Comparison of ENCODE assay signal across 17 cellular contexts in genomic region chr3:4703054-4703480, GRCh38.
DNase-seq lines count a peak whose midpoint lies in the region; ATAC-seq and TF ChIP-seq lines count a peak whose summit lies in the region.
"Had no signal": no experiment of that assay in that cellular context is flagged by ENCODE, and none has a peak within 500 bp of the region (broad histone marks: within the 10 kb centered on the region; RNA-seq: fewer than 3 reads in every experiment).

No MANE protein-coding gene starts in this region.

- TF ChIP-seq CTCF in endothelial cell (IDR thresholded peaks at IDR 0.05; ENCODE audit: unreplicated experiment) (no peak), right lobe of liver (IDR thresholded peaks at IDR 0.05) (no peak), stomach (IDR thresholded peaks at IDR 0.05) (no peak)

- H3K36me3 ChIP-seq in right lobe of liver (no peaks in the 10 kb centered on the region), stomach (peaks cover 6 to 91% (median 81%) of the 10 kb centered on the region in 4 donors)
- H3K36me3 ChIP-seq: gastrocnemius medialis, MG63 had no signal

- H3K4me1 ChIP-seq in right lobe of liver (peaks cover 0 to 12% (median 0%) of the 10 kb centered on the region in 4 donors), stomach (peaks cover 0 to 7% (median 2%) of the 10 kb centered on the region in 4 donors)
- H3K4me1 ChIP-seq: A549, gastrocnemius medialis, psoas muscle had no signal

- no peaks in the 10 kb centered on the region for H3K27me3 Mint-ChIP-seq in activated T-cell treated with anti-CD3 and anti-CD28 coated beads, Interleukin-2, amount 50 U/mL, for 24 hours
- peaks cover 2% of the 10 kb centered on the region for H3K27me3 Mint-ChIP-seq in endothelial cell (ENCODE audit: unreplicated experiment)

- H3K9me3 ChIP-seq in right lobe of liver (no peaks in the 10 kb centered on the region), stomach (no peaks in the 10 kb centered on the region)
- H3K9me3 ChIP-seq: A549, gastrocnemius medialis, MG63, psoas muscle had no signal

- no peak for DNase-seq in activated T-cell treated with anti-CD3 and anti-CD28 coated beads, Interleukin-2, amount 50 U/mL, for 24 hours
- DNase-seq in activated T-cell treated with anti-CD3 and anti-CD28 coated beads, Interleukin-2, amount 50 U/mL, for 48 hours: no peak
- DNase-seq in endothelial cell (ENCODE audit: low spot score) (no peak), right lobe of liver (no peak), stomach (no peak), kidney tubule cell (ENCODE audit: low spot score) (no peak), NOMO-1 treated with DMSO at 0.1 percent for 48 hours (lab: John Stamatoyannopoulos, UW; ENCODE audit: unreplicated experiment) (no peak), NCI-H510A treated with DMSO at 0.1 percent for 48 hours (lab: John Stamatoyannopoulos, UW) (no peak)
- DNase-seq: activated CD4-positive, CD25-positive, alpha-beta regulatory T cell; gastrocnemius medialis; immature natural killer cell; MG63; NCI-H2029 treated with DMSO at 0.1 percent for 48 hours; psoas muscle; stimulated activated CD4-positive, alpha-beta T cell treated with anti-CD3 and anti-CD28 coated beads, Interleukin-1b, Interleukin-23, amount 100 ng/mL, for 48 hours; stimulated activated CD8-positive, alpha-beta memory T cell treated with anti-CD3 and anti-CD28 coated beads, Interleukin-4, amount 100 ng/mL, for 48 hours had no signal

- TF ChIP-seq POLR2A in right lobe of liver (IDR thresholded peaks at IDR 0.05) (no peak), stomach (IDR thresholded peaks at IDR 0.05) (no peak)

- intact Hi-C loops in right lobe of liver (cut with DNase I) (loop anchor here in 1 of 2 donors (10.0 kb wide), 1 partner anchor 352 kb away; no protein-coding TSS in a partner anchor), stomach (cut with DNase I; ENCODE audit: low total_unique reads) (loop anchor here (10.0 kb wide), 1 partner anchor 352 kb away; no protein-coding TSS in a partner anchor)

- H3K4me3 ChIP-seq in right lobe of liver: no peak overlapping the region
- no peak overlapping the region for H3K4me3 ChIP-seq in stomach
- H3K4me3 ChIP-seq: A549, gastrocnemius medialis, MG63, psoas muscle had no signal

- 40% methylated on average over 3 of the region's 3 CpGs for WGBS in right lobe of liver (ENCODE audit: insufficient coverage, low coverage, low lambda C conversion rate, missing lambda C conversion rate)
- WGBS in stomach, 5 donors: 56 to 74% (median 65%) methylated on average over 3 of the region's 3 CpGs

- TF ChIP-seq EP300 in stomach (IDR thresholded peaks at IDR 0.05): no peak

- no peaks in the 10 kb centered on the region for H3K9me3 Mint-ChIP-seq in activated T-cell treated with anti-CD3 and anti-CD28 coated beads, Interleukin-2, amount 50 U/mL, for 24 hours
- H3K9me3 Mint-ChIP-seq in endothelial cell (ENCODE audit: unreplicated experiment): no peaks in the 10 kb centered on the region
- H3K9me3 Mint-ChIP-seq: immature natural killer cell had no signal

- peaks cover 3% of the 10 kb centered on the region for H3K4me1 Mint-ChIP-seq in activated T-cell treated with anti-CD3 and anti-CD28 coated beads, Interleukin-2, amount 50 U/mL, for 24 hours (ENCODE audit: low read depth)
- H3K4me1 Mint-ChIP-seq in endothelial cell (ENCODE audit: unreplicated experiment): peaks cover 29% of the 10 kb centered on the region

- peak; percentile 85 to 97 (median 90) for ATAC-seq in right lobe of liver
- ATAC-seq: A549, gastrocnemius medialis had no signal

- H3K4me3 Mint-ChIP-seq in activated T-cell treated with anti-CD3 and anti-CD28 coated beads, Interleukin-2, amount 50 U/mL, for 24 hours: no peak overlapping the region
- no peak overlapping the region for H3K4me3 Mint-ChIP-seq in endothelial cell (ENCODE audit: unreplicated experiment)
- H3K4me3 Mint-ChIP-seq: immature natural killer cell had no signal

- peak overlapping the region; percentile 51 for H3K27ac Mint-ChIP-seq in activated T-cell treated with anti-CD3 and anti-CD28 coated beads, Interleukin-2, amount 50 U/mL, for 24 hours
- H3K27ac Mint-ChIP-seq in endothelial cell (ENCODE audit: unreplicated experiment): peak overlapping the region; percentile 15

- H3K27me3 ChIP-seq in right lobe of liver (no peaks in the 10 kb centered on the region), stomach (no peaks in the 10 kb centered on the region)
- H3K27me3 ChIP-seq: gastrocnemius medialis, MG63 had no signal

- H3K36me3 Mint-ChIP-seq in activated T-cell treated with anti-CD3 and anti-CD28 coated beads, Interleukin-2, amount 50 U/mL, for 24 hours (ENCODE audit: low read depth): peaks cover 85% of the 10 kb centered on the region
- peaks cover 48% of the 10 kb centered on the region for H3K36me3 Mint-ChIP-seq in endothelial cell (ENCODE audit: low read depth, unreplicated experiment)

- no peak overlapping the region for H3K27ac ChIP-seq in right lobe of liver
- H3K27ac ChIP-seq in stomach: peak overlapping the region in 3 of 5 donors; percentile 2 to 53 (median 10)
- H3K27ac ChIP-seq: A549, gastrocnemius medialis, psoas muscle had no signal

Comparison
In these comparisons a context has a peak if more than half of its experiments do, and no peak if none do; other contexts are left out.
1. H3K27ac ChIP-seq: peak in stomach (3 of 5); none in right lobe of liver (0 of 3).